ENCODE assay signal across 36 cellular contexts in the genomic region with DNA sequence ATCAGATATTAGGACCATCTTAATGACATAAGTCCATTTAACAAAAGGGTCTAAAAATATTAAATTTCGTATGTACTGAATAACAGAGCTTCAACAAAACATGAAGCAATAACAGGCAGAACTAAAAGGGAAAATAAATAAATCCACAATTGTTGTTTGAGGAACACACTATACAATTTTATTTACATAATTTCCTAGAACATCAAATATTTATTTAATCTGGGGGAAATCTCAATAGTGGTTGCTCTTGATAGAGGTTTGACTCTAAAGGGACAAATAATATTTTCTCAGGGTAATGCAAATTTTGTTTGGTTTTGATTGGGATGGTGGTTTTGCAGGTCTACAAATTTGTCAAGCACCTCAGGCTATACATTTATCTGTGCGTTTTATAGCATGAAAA.
"Had no signal": no experiment of that assay in that cellular context is flagged by ENCODE, and none has a peak within 500 bp of the region (broad histone marks: within the 10 kb centered on the region; RNA-seq: fewer than 3 reads in every experiment).

No MANE protein-coding gene starts in this region.

- H3K36me3 ChIP-seq: MG63 had no signal

- DNase-seq: Karpas-422, Kasumi-1, MG63, MM.1S, MV-4-11, NCI-H1048, NCI-H1092, NCI-H1092 treated with DMSO at 0.1 percent for 48 hours, NCI-H1105, NCI-H1105 treated with DMSO at 0.1 percent for 48 hours, NCI-H1417, NCI-H1417 treated with DMSO at 0.1 percent for 48 hours, NCI-H1436, NCI-H1436 treated with DMSO at 0.1 percent for 48 hours, NCI-H146, NCI-H1694, NCI-H1694 treated with DMSO at 0.1 percent for 48 hours, NCI-H187, NCI-H187 treated with DMSO at 0.1 percent for 48 hours, NCI-H1930, NCI-H2029, NCI-H2029 treated with DMSO at 0.1 percent for 48 hours, NCI-H2081, NCI-H2081 treated with DMSO at 0.1 percent for 48 hours, NCI-H2107, NCI-H2171, NCI-H2171 treated with DMSO at 0.1 percent for 48 hours, NCI-H2227 treated with DMSO at 0.1 percent for 48 hours, NCI-H226, NCI-H345, NCI-H446, NCI-H446 treated with DMSO at 0.1 percent for 48 hours, NCI-H510A, NCI-H510A treated with DMSO at 0.1 percent for 48 hours, NCI-H524, NCI-H524 treated with DMSO at 0.1 percent for 48 hours had no signal

- H3K4me3 ChIP-seq: MG63 had no signal

- H3K27me3 ChIP-seq: MG63 had no signal
